In genomic region chr2:208175069-208175842, GRCh38 we compare ENCODE assay signal across 8 cellular contexts. TPM values are rescaled to one million over a fixed set of nuclear protein-coding genes. Genes with fewer than 3 reads are reported as not detected.
DNase-seq lines count a peak whose midpoint lies in the region; ATAC-seq and TF ChIP-seq lines count a peak whose summit lies in the region.

No MANE protein-coding gene starts in this region.

- WGBS in lower leg skin, 2 donors = 39 to 43% methylated on average over 21 of the region's 21 CpGs

- H3K4me3 ChIP-seq in CD8-positive, alpha-beta memory T cell (ENCODE audit: low read length) = no peak overlapping the region
- H3K4me3 ChIP-seq in lower leg skin (ENCODE audit: low read depth, poor library complexity, severe bottlenecking) = no peak overlapping the region

- no peak overlapping the region for H3K4me3 Mint-ChIP-seq in CD8-positive, alpha-beta memory T cell
- H3K4me3 Mint-ChIP-seq in activated CD4-positive, alpha-beta T cell treated with anti-CD3 and anti-CD28 coated beads, Interleukin-2, amount 10 ng/mL, durations not matched to agents 24 days and 14 days = no peak overlapping the region
- no peak overlapping the region for H3K4me3 Mint-ChIP-seq in dendritic cell treated with granulocyte-macrophage colony-stimulating factor and Interleukin-4, amounts not matched to agents 40 ng/mL and 50 ng/mL, for 4 days

- no peaks in the 10 kb centered on the region for H3K4me1 ChIP-seq in CD8-positive, alpha-beta memory T cell (ENCODE audit: insufficient read depth, low read length)

- peak overlapping the region in 1 of 8 donors; percentile 73 for H3K27ac Mint-ChIP-seq in CD8-positive, alpha-beta memory T cell
- no peak overlapping the region for H3K27ac Mint-ChIP-seq in activated CD4-positive, alpha-beta T cell treated with anti-CD3 and anti-CD28 coated beads, Interleukin-2, amount 10 ng/mL, durations not matched to agents 24 days and 14 days
- peak overlapping the region; percentile 73 for H3K27ac Mint-ChIP-seq in dendritic cell treated with granulocyte-macrophage colony-stimulating factor and Interleukin-4, amounts not matched to agents 40 ng/mL and 50 ng/mL, for 4 days

- no peaks in the 10 kb centered on the region for H3K9me3 Mint-ChIP-seq in CD8-positive, alpha-beta memory T cell
- H3K9me3 Mint-ChIP-seq in activated CD4-positive, alpha-beta T cell treated with anti-CD3 and anti-CD28 coated beads, Interleukin-2, amount 10 ng/mL, durations not matched to agents 24 days and 14 days = no peaks in the 10 kb centered on the region
- no peaks in the 10 kb centered on the region for H3K9me3 Mint-ChIP-seq in dendritic cell treated with granulocyte-macrophage colony-stimulating factor and Interleukin-4, amounts not matched to agents 40 ng/mL and 50 ng/mL, for 4 days

- no peak for TF ChIP-seq POLR2A in lower leg skin (IDR thresholded peaks at IDR 0.05)

- H3K27me3 Mint-ChIP-seq in CD8-positive, alpha-beta memory T cell = peaks cover 7 to 37% of the 10 kb centered on the region in 2 donors
- peaks cover 6% of the 10 kb centered on the region for H3K27me3 Mint-ChIP-seq in activated CD4-positive, alpha-beta T cell treated with anti-CD3 and anti-CD28 coated beads, Interleukin-2, amount 10 ng/mL, durations not matched to agents 24 days and 14 days
- H3K27me3 Mint-ChIP-seq in dendritic cell treated with granulocyte-macrophage colony-stimulating factor and Interleukin-4, amounts not matched to agents 40 ng/mL and 50 ng/mL, for 4 days = no peaks in the 10 kb centered on the region

- intact Hi-C loops in activated CD4-positive, alpha-beta T cell treated with anti-CD3 and anti-CD28 coated beads, Interleukin-2, amount 10 ng/mL, durations not matched to agents 24 days and 14 days (cut with micrococcal nuclease) = loop anchor here (1.0 to 5.0 kb wide), 2 partner anchors 79 to 1032 kb away; no protein-coding TSS in a partner anchor
- intact Hi-C loops in dendritic cell treated with granulocyte-macrophage colony-stimulating factor and Interleukin-4, amounts not matched to agents 40 ng/mL and 50 ng/mL, for 4 days (cut with micrococcal nuclease) = loop anchor here (1.0 to 10.0 kb wide), 2 partner anchors 70 to 79 kb away; no protein-coding TSS in a partner anchor
- intact Hi-C loops in lower leg skin (cut with DNase I; ENCODE audit: low total_unique reads) = no loop called here

- DNase-seq in CD8-positive, alpha-beta memory T cell = peak; percentile 21 to 66 (median 37)
- DNase-seq in NCI-H510A treated with DMSO at 0.1 percent for 48 hours (lab: John Stamatoyannopoulos, UW) = peak; percentile 82
- peak; percentile 88 for DNase-seq in activated CD4-positive, alpha-beta T cell treated with anti-CD3 and anti-CD28 coated beads, Interleukin-2, amount 10 ng/mL, durations not matched to agents 24 days and 14 days
- peak; percentile 86 to 92 for DNase-seq in lower leg skin (ENCODE audit: low spot score in 2 of 2)
- DNase-seq in stimulated activated CD8-positive, alpha-beta memory T cell treated with anti-CD3 and anti-CD28 coated beads, Interleukin-12 subunit alpha, Interleukin-12 subunit beta, amount 100 ng/mL, for 1 hour (ENCODE audit: low read depth) = peak; percentile 28

- ATAC-seq in GM19395 (IDR thresholded peaks at IDR 0.05; ENCODE audit: unreplicated experiment) (peak; percentile 100), HG03442 (IDR thresholded peaks at IDR 0.05; ENCODE audit: unreplicated experiment) (peak; percentile 98)

- H3K27me3 ChIP-seq in CD8-positive, alpha-beta memory T cell (ENCODE audit: insufficient read depth, low read length, poor library complexity, severe bottlenecking) = peaks cover 6% of the 10 kb centered on the region

- TF ChIP-seq CTCF in lower leg skin (IDR thresholded peaks at IDR 0.05) = no peak

- CTCF ChIA-PET in CD8-positive, alpha-beta memory T cell (lab: Charles Lee) = interaction anchor here (0.6 to 2.4 kb wide), 10 partner anchors 14 to 1767 kb away, joined by 3 to 10 read pairs (median 4); partner anchors contain the start of gene C2orf80

- H3K4me1 Mint-ChIP-seq in CD8-positive, alpha-beta memory T cell = peaks cover 4 to 6% (median 4%) of the 10 kb centered on the region in 3 donors
- peaks cover 5% of the 10 kb centered on the region for H3K4me1 Mint-ChIP-seq in activated CD4-positive, alpha-beta T cell treated with anti-CD3 and anti-CD28 coated beads, Interleukin-2, amount 10 ng/mL, durations not matched to agents 24 days and 14 days
- peaks cover 42% of the 10 kb centered on the region for H3K4me1 Mint-ChIP-seq in dendritic cell treated with granulocyte-macrophage colony-stimulating factor and Interleukin-4, amounts not matched to agents 40 ng/mL and 50 ng/mL, for 4 days (ENCODE audit: low read depth)

- no peak overlapping the region for H3K27ac ChIP-seq in CD8-positive, alpha-beta memory T cell (ENCODE audit: low read depth, low read length)

- no peaks in the 10 kb centered on the region for H3K36me3 ChIP-seq in CD8-positive, alpha-beta memory T cell (ENCODE audit: insufficient read depth, low read length)

- POLR2A ChIA-PET in CD8-positive, alpha-beta memory T cell (lab: Charles Lee) = interaction anchor here (0.7 kb wide), 1 partner anchor 78 kb away, joined by 3 read pairs; no protein-coding TSS in a partner anchor

- no peaks in the 10 kb centered on the region for H3K36me3 Mint-ChIP-seq in CD8-positive, alpha-beta memory T cell
- no peaks in the 10 kb centered on the region for H3K36me3 Mint-ChIP-seq in activated CD4-positive, alpha-beta T cell treated with anti-CD3 and anti-CD28 coated beads, Interleukin-2, amount 10 ng/mL, durations not matched to agents 24 days and 14 days (ENCODE audit: low read depth)
- no peaks in the 10 kb centered on the region for H3K36me3 Mint-ChIP-seq in dendritic cell treated with granulocyte-macrophage colony-stimulating factor and Interleukin-4, amounts not matched to agents 40 ng/mL and 50 ng/mL, for 4 days (ENCODE audit: low read depth)

- no peaks in the 10 kb centered on the region for H3K9me3 ChIP-seq in CD8-positive, alpha-beta memory T cell (ENCODE audit: low read length)

RNA-seq across cellular contexts. Expression of gene CRYGA, which starts 11.9 kb away (rescaled TPM):
- not detected for total RNA-seq in CD8-positive, alpha-beta memory T cell
- polyA plus RNA-seq in CD8-positive, alpha-beta memory T cell = not detected
- not detected in 2 replicates for total RNA-seq in activated CD4-positive, alpha-beta T cell treated with anti-CD3 and anti-CD28 coated beads, Interleukin-2, amount 10 ng/mL, durations not matched to agents 24 days and 14 days
- total RNA-seq in lower leg skin = not detected

RNA-seq across cellular contexts. Expression of gene C2orf80, which starts 14.6 kb away (rescaled TPM):
- not detected for total RNA-seq in CD8-positive, alpha-beta memory T cell
- polyA plus RNA-seq in CD8-positive, alpha-beta memory T cell = not detected
- total RNA-seq in activated CD4-positive, alpha-beta T cell treated with anti-CD3 and anti-CD28 coated beads, Interleukin-2, amount 10 ng/mL, durations not matched to agents 24 days and 14 days = not detected in 2 replicates
- not detected for total RNA-seq in lower leg skin

RNA-seq across cellular contexts. Expression of gene CRYGB, which starts 29.3 kb away (rescaled TPM):
- total RNA-seq in CD8-positive, alpha-beta memory T cell = not detected
- polyA plus RNA-seq in CD8-positive, alpha-beta memory T cell = not detected
- total RNA-seq in activated CD4-positive, alpha-beta T cell treated with anti-CD3 and anti-CD28 coated beads, Interleukin-2, amount 10 ng/mL, durations not matched to agents 24 days and 14 days = not detected in 2 replicates
- total RNA-seq in lower leg skin = not detected

RNA-seq across cellular contexts. Expression of gene CRYGC, which starts 45.6 kb away (rescaled TPM):
- total RNA-seq in CD8-positive, alpha-beta memory T cell = not detected
- polyA plus RNA-seq in CD8-positive, alpha-beta memory T cell = not detected
- total RNA-seq in activated CD4-positive, alpha-beta T cell treated with anti-CD3 and anti-CD28 coated beads, Interleukin-2, amount 10 ng/mL, durations not matched to agents 24 days and 14 days = not detected in 2 replicates
- total RNA-seq in lower leg skin = not detected

RNA-seq across cellular contexts. Expression of gene CRYGD, which starts 50.9 kb away (rescaled TPM):
- not detected for total RNA-seq in CD8-positive, alpha-beta memory T cell
- polyA plus RNA-seq in CD8-positive, alpha-beta memory T cell = not detected
- total RNA-seq in activated CD4-positive, alpha-beta T cell treated with anti-CD3 and anti-CD28 coated beads, Interleukin-2, amount 10 ng/mL, durations not matched to agents 24 days and 14 days = not detected in 2 replicates
- total RNA-seq in lower leg skin = not detected

Comparison
In these comparisons a context has a peak if more than half of its experiments do, and no peak if none do; other contexts are left out.
1. DNase-seq: peak in every context shown above with its lines; median percentile 89 in lower leg skin; 88 in activated CD4-positive, alpha-beta T cell treated with anti-CD3 and anti-CD28 coated beads, Interleukin-2, amount 10 ng/mL, durations not matched to agents 24 days and 14 days; 82 in NCI-H510A treated with DMSO at 0.1 percent for 48 hours; 37 in CD8-positive, alpha-beta memory T cell; 28 in stimulated activated CD8-positive, alpha-beta memory T cell treated with anti-CD3 and anti-CD28 coated beads, Interleukin-12 subunit alpha, Interleukin-12 subunit beta, amount 100 ng/mL, for 1 hour.